Comparison of ENCODE assay signal across 21 cellular contexts in genomic region chr3:10396083-10396482, GRCh38.
A peak's percentile ranks its signal among the peaks of the same experiment; 100 is the strongest.
DNase-seq lines count a peak whose midpoint lies in the region; ATAC-seq and TF ChIP-seq lines count a peak whose summit lies in the region.
"Had no signal": no experiment of that assay in that cellular context is flagged by ENCODE, and none has a peak within 500 bp of the region (broad histone marks: within the 10 kb centered on the region; RNA-seq: fewer than 3 reads in every experiment).

No MANE protein-coding gene starts in this region.

- TF ChIP-seq POLR2A in ovary (IDR thresholded peaks at IDR 0.05) (no peak), sigmoid colon (IDR thresholded peaks at IDR 0.05) (no peak)

- no peaks in the 10 kb centered on the region for H3K27me3 ChIP-seq in CD4-positive, alpha-beta T cell (ENCODE audit: control insufficient read depth, insufficient read depth, low read length)
- H3K27me3 ChIP-seq in GM23338 (ENCODE audit: insufficient read depth): no peaks in the 10 kb centered on the region
- H3K27me3 ChIP-seq in SU-DHL-6 (ENCODE audit: low read length): no peaks in the 10 kb centered on the region
- H3K27me3 ChIP-seq in naive thymus-derived CD4-positive, alpha-beta T cell (ENCODE audit: control insufficient read depth in 2 of 2, insufficient read depth in 2 of 2, low read length in 2 of 2): no peaks in the 10 kb centered on the region
- no peaks in the 10 kb centered on the region for H3K27me3 ChIP-seq in ovary
- no peaks in the 10 kb centered on the region for H3K27me3 ChIP-seq in sigmoid colon
- H3K27me3 ChIP-seq: stomach had no signal

- CTCF ChIA-PET in CD4-positive, alpha-beta T cell (lab: Charles Lee): no interaction called here
- CTCF ChIA-PET in naive thymus-derived CD4-positive, alpha-beta T cell (lab: Charles Lee): interaction anchor here (1.3 kb wide), 1 partner anchor 52 kb away, joined by 5 read pairs; no protein-coding TSS in a partner anchor

- peak overlapping the region; percentile 73 for H3K4me3 Mint-ChIP-seq in CD4-positive, alpha-beta T cell
- no peak overlapping the region; the same call in 2 of the 3 replicates for H3K4me3 Mint-ChIP-seq in GM23338
- H3K4me3 Mint-ChIP-seq in naive thymus-derived CD4-positive, alpha-beta T cell: peak overlapping the region in 8 of 10 donors; percentile 14 to 70 (median 55)
- H3K4me3 Mint-ChIP-seq: HFFc6; neural crest cell; T-helper 1 cell treated with Interleukin-12 subunit alpha and Interleukin-12 subunit beta and Interleukin-4 antibody, amounts not matched to agents 30 μg/mL and 1 μg/mL, for 36 hours had no signal

- TF ChIP-seq EP300 in ovary (IDR thresholded peaks at IDR 0.05) (no peak), sigmoid colon (IDR thresholded peaks at IDR 0.05) (no peak)

- intact Hi-C loops in CD4-positive, alpha-beta T cell (cut with DNase I, micrococcal nuclease): no loop called here
- intact Hi-C loops in naive thymus-derived CD4-positive, alpha-beta T cell (cut with micrococcal nuclease): no loop called here
- intact Hi-C loops in ovary (cut with DNase I): no loop called here
- intact Hi-C loops in sigmoid colon (cut with DNase I): no loop called here

- H3K4me1 ChIP-seq in GM23338 (ENCODE audit: insufficient read depth) (peaks cover 20% of the 10 kb centered on the region; the same call in 1 of the 2 replicates), ovary (ENCODE audit: insufficient read depth) (no peaks in the 10 kb centered on the region), sigmoid colon (no peaks in the 10 kb centered on the region)
- H3K4me1 ChIP-seq in naive thymus-derived CD4-positive, alpha-beta T cell (ENCODE audit: control insufficient read depth in 2 of 2, insufficient read depth in 2 of 2, low read length in 2 of 2): peaks cover 25 to 28% of the 10 kb centered on the region in 2 donors
- H3K4me1 ChIP-seq: prostate gland, stomach had no signal

- H3K79me2 ChIP-seq in GM23338 (replicated peaks; ENCODE audit: insufficient read depth): no peaks in the 10 kb centered on the region
- H3K79me2 ChIP-seq in SU-DHL-6 (ENCODE audit: insufficient read depth, low read length): no peaks in the 10 kb centered on the region

- WGBS in ovary, 3 donors: 73 to 86% (median 80%) methylated on average over 4 of the region's 4 CpGs
- 61 to 68% methylated on average over 4 of the region's 4 CpGs for WGBS in sigmoid colon, 2 donors

- H3K9me2 ChIP-seq in GM23338 (ENCODE audit: insufficient read depth) (no peaks in the 10 kb centered on the region), SU-DHL-6 (replicated peaks; ENCODE audit: insufficient read depth, low read length) (no peaks in the 10 kb centered on the region)

- DNase-seq in CD4-positive, alpha-beta T cell: no peak
- DNase-seq in GM23338 (ENCODE audit: low spot score): no peak
- no peak for DNase-seq in naive thymus-derived CD4-positive, alpha-beta T cell
- DNase-seq in ovary: no peak
- no peak for DNase-seq in sigmoid colon
- DNase-seq in stimulated activated CD4-positive, alpha-beta T cell treated with anti-CD3 and anti-CD28 coated beads, Interleukin-4, amount 100 ng/mL, for 4 hours: no peak
- DNase-seq: Calu3; glutamatergic neuron; HFFc6; left cardiac atrium; NCI-H1417 treated with DMSO at 0.1 percent for 48 hours; NCI-H510A; SHP77; small intestine; stimulated activated CD4-positive, alpha-beta T cell treated with anti-CD3 and anti-CD28 coated beads, Interleukin-2, amount 100 ng/mL, for 48 hours; stomach; trophoblast cell had no signal

- no peaks in the 10 kb centered on the region for H3K9me3 Mint-ChIP-seq in CD4-positive, alpha-beta T cell
- H3K9me3 Mint-ChIP-seq in GM23338: no peaks in the 10 kb centered on the region
- no peaks in the 10 kb centered on the region for H3K9me3 Mint-ChIP-seq in naive thymus-derived CD4-positive, alpha-beta T cell
- H3K9me3 Mint-ChIP-seq: HFFc6; neural crest cell; T-helper 1 cell treated with Interleukin-12 subunit alpha and Interleukin-12 subunit beta and Interleukin-4 antibody, amounts not matched to agents 30 μg/mL and 1 μg/mL, for 36 hours had no signal

- H3K27me3 Mint-ChIP-seq in CD4-positive, alpha-beta T cell: no peaks in the 10 kb centered on the region
- H3K27me3 Mint-ChIP-seq in GM23338 (ENCODE audit: insufficient read depth, low read depth, poor library complexity): peaks cover 13% of the 10 kb centered on the region
- H3K27me3 Mint-ChIP-seq in naive thymus-derived CD4-positive, alpha-beta T cell: no peaks in the 10 kb centered on the region

- H3K36me3 Mint-ChIP-seq in CD4-positive, alpha-beta T cell (ENCODE audit: low read depth): no peaks in the 10 kb centered on the region
- H3K36me3 Mint-ChIP-seq in GM23338 (ENCODE audit: low read depth): no peaks in the 10 kb centered on the region; the same call in 2 of the 3 replicates
- H3K36me3 Mint-ChIP-seq in naive thymus-derived CD4-positive, alpha-beta T cell: no peaks in the 10 kb centered on the region

- no peaks in the 10 kb centered on the region for H3K9me3 ChIP-seq in CD4-positive, alpha-beta T cell (ENCODE audit: control insufficient read depth, low read length)
- H3K9me3 ChIP-seq in SU-DHL-6 (ENCODE audit: insufficient read depth, low read length): no peaks in the 10 kb centered on the region
- no peaks in the 10 kb centered on the region for H3K9me3 ChIP-seq in naive thymus-derived CD4-positive, alpha-beta T cell (ENCODE audit: control insufficient read depth in 2 of 3, low read length in 3 of 3)
- H3K9me3 ChIP-seq in ovary: no peaks in the 10 kb centered on the region
- no peaks in the 10 kb centered on the region for H3K9me3 ChIP-seq in sigmoid colon
- H3K9me3 ChIP-seq: prostate gland, stomach had no signal

- H3K4me2 ChIP-seq in GM23338: no peak overlapping the region
- H3K4me2 ChIP-seq in SU-DHL-6 (ENCODE audit: low read depth, low read length, poor library complexity, severe bottlenecking): peak overlapping the region; percentile 45

- H3K27ac Mint-ChIP-seq in CD4-positive, alpha-beta T cell: peak overlapping the region; percentile 42
- peak overlapping the region; percentile 50; the same call in 1 of the 2 replicates for H3K27ac Mint-ChIP-seq in GM23338
- H3K27ac Mint-ChIP-seq in naive thymus-derived CD4-positive, alpha-beta T cell: peak overlapping the region in 1 of 9 donors; percentile 20
- H3K27ac Mint-ChIP-seq: HFFc6; T-helper 1 cell treated with Interleukin-12 subunit alpha and Interleukin-12 subunit beta and Interleukin-4 antibody, amounts not matched to agents 30 μg/mL and 1 μg/mL, for 36 hours had no signal

- H4K20me1 ChIP-seq in GM23338 (replicated peaks; ENCODE audit: insufficient read depth) (no peaks in the 10 kb centered on the region), SU-DHL-6 (ENCODE audit: low read depth, low read length) (no peaks in the 10 kb centered on the region)

- peaks cover 48% of the 10 kb centered on the region for H3K4me1 Mint-ChIP-seq in CD4-positive, alpha-beta T cell (ENCODE audit: low read depth)
- H3K4me1 Mint-ChIP-seq in GM23338: peaks cover 42% of the 10 kb centered on the region
- H3K4me1 Mint-ChIP-seq in naive thymus-derived CD4-positive, alpha-beta T cell: peaks cover 6 to 41% (median 27%) of the 10 kb centered on the region in 7 donors
- H3K4me1 Mint-ChIP-seq: neural crest cell had no signal

- H2AFZ ChIP-seq in GM23338 (no peak overlapping the region), SU-DHL-6 (ENCODE audit: low read depth, low read length, severe bottlenecking) (no peak overlapping the region)

- no peak overlapping the region for H3K27ac ChIP-seq in CD4-positive, alpha-beta T cell (ENCODE audit: low read depth, low read length)
- H3K27ac ChIP-seq in GM23338 (ENCODE audit: low read depth): no peak overlapping the region
- peak overlapping the region; percentile 85 for H3K27ac ChIP-seq in SU-DHL-6 (ENCODE audit: low read depth, low read length)
- H3K27ac ChIP-seq in naive thymus-derived CD4-positive, alpha-beta T cell (ENCODE audit: low read depth, low read length): no peak overlapping the region
- H3K27ac ChIP-seq in ovary: no peak overlapping the region
- H3K27ac ChIP-seq in sigmoid colon: no peak overlapping the region
- H3K27ac ChIP-seq: prostate gland, stomach had no signal

- H3K36me3 ChIP-seq in GM23338 (ENCODE audit: insufficient read depth): no peaks in the 10 kb centered on the region
- H3K36me3 ChIP-seq in SU-DHL-6 (ENCODE audit: low read length): no peaks in the 10 kb centered on the region
- H3K36me3 ChIP-seq in naive thymus-derived CD4-positive, alpha-beta T cell (ENCODE audit: control insufficient read depth in 2 of 3, insufficient read depth in 3 of 3, low read length in 3 of 3): no peaks in the 10 kb centered on the region
- H3K36me3 ChIP-seq in ovary: no peaks in the 10 kb centered on the region
- H3K36me3 ChIP-seq in sigmoid colon: no peaks in the 10 kb centered on the region
- H3K36me3 ChIP-seq: prostate gland, stomach had no signal

- peak overlapping the region; percentile 19 for H3K9ac ChIP-seq in SU-DHL-6 (ENCODE audit: low read length)

- TF ChIP-seq CTCF in CD4-positive, alpha-beta T cell (IDR thresholded peaks at IDR 0.05): no peak
- TF ChIP-seq CTCF in GM23338 (conservative IDR thresholded peaks at IDR 0.05; ENCODE audit: low read depth in 2 of 2): no peak
- no peak for TF ChIP-seq CTCF in SU-DHL-6 (IDR thresholded peaks at IDR 0.05; ENCODE audit: insufficient read depth, low read length, poor library complexity, severe bottlenecking)
- TF ChIP-seq CTCF in ovary (IDR thresholded peaks at IDR 0.05): no peak
- TF ChIP-seq CTCF in sigmoid colon (IDR thresholded peaks at IDR 0.05): no peak

- H3F3A ChIP-seq in GM23338 (replicated peaks; ENCODE audit: low read depth) (no peaks in the 10 kb centered on the region), SU-DHL-6 (ENCODE audit: insufficient read depth) (peaks cover 15% of the 10 kb centered on the region; the same call in 1 of the 2 replicates)

- POLR2A ChIA-PET in CD4-positive, alpha-beta T cell (lab: Charles Lee): interaction anchor here (2.2 kb wide), 1 partner anchor 40 kb away, joined by 13 read pairs; no protein-coding TSS in a partner anchor
- POLR2A ChIA-PET in naive thymus-derived CD4-positive, alpha-beta T cell (lab: Charles Lee): interaction anchor here (0.9 to 1.3 kb wide), 2 partner anchors 8 to 41 kb away, joined by 4 to 8 read pairs; no protein-coding TSS in a partner anchor

- H3K4me3 ChIP-seq in GM23338 (no peak overlapping the region), SU-DHL-6 (ENCODE audit: insufficient read depth, low read length, poor library complexity, severe bottlenecking) (no peak overlapping the region), ovary (no peak overlapping the region), sigmoid colon (no peak overlapping the region)
- H3K4me3 ChIP-seq in naive thymus-derived CD4-positive, alpha-beta T cell (ENCODE audit: low read length): no peak overlapping the region
- H3K4me3 ChIP-seq: prostate gland, stomach had no signal

- no peak for ATAC-seq in CD4-positive, alpha-beta T cell (ENCODE audit: poor library complexity)
- ATAC-seq in GM23338: no peak
- ATAC-seq in naive thymus-derived CD4-positive, alpha-beta T cell: no peak
- ATAC-seq: left cardiac atrium had no signal
